In genomic region chrX:71282514-71283408, GRCh38 we compare ENCODE assay signal across 8 cellular contexts. TPM values are rescaled to one million over a fixed set of nuclear protein-coding genes. Genes with fewer than 3 reads are reported as not detected.
A peak's percentile ranks its signal among the peaks of the same experiment; 100 is the strongest.
DNase-seq lines count a peak whose midpoint lies in the region; ATAC-seq lines count a peak whose summit lies in the region.

No MANE protein-coding gene starts in this region.

- no peaks in the 10 kb centered on the region for H3K27me3 ChIP-seq in iPS-15b (ENCODE audit: control insufficient read depth, insufficient read depth, low read length)

- H3K4me3 ChIP-seq in iPS-15b (ENCODE audit: low read depth, low read length) = peak overlapping the region; percentile 36

- DNase-seq in NCI-H2171 (lab: John Stamatoyannopoulos, UW) = peak; percentile 4
- DNase-seq in NCI-H2171 treated with DMSO at 0.1 percent for 48 hours (lab: John Stamatoyannopoulos, UW) = no peak
- DNase-seq in OCI-M1 (lab: John Stamatoyannopoulos, UW) = peak; percentile 73
- peak; percentile 23 to 47 for DNase-seq in stimulated activated CD4-positive, alpha-beta T cell treated with anti-CD3 and anti-CD28 coated beads, Interleukin-1b, Interleukin-23, amount 100 ng/mL, for 4 hours (ENCODE audit: low read depth in 2 of 2)
- no peak for DNase-seq in NCI-H1092 treated with DMSO at 0.1 percent for 48 hours (lab: John Stamatoyannopoulos, UW)

- peak overlapping the region; percentile 2 for H3K9ac ChIP-seq in iPS-15b (ENCODE audit: low read depth, low read length)

- ATAC-seq in HG02884 (IDR thresholded peaks at IDR 0.05; ENCODE audit: unreplicated experiment) = peak; percentile 25

- no peaks in the 10 kb centered on the region for H3K4me1 ChIP-seq in iPS-15b (ENCODE audit: control insufficient read depth, insufficient read depth, low read length)

- H3K27ac ChIP-seq in adipose tissue (ENCODE audit: low read depth, low read length) = peak overlapping the region; percentile 64

- H3K9me3 ChIP-seq in iPS-15b (ENCODE audit: control insufficient read depth, insufficient read depth, low read length) = no peaks in the 10 kb centered on the region

- H3K36me3 ChIP-seq in iPS-15b (ENCODE audit: control insufficient read depth, insufficient read depth, low read length) = no peaks in the 10 kb centered on the region

- WGBS in adipose tissue, 3 donors = 16 to 42% (median 26%) methylated on average over 16 to 17 of the region's 17 CpGs

RNA-seq across cellular contexts. Expression of gene NONO, which starts 0.7 kb away (rescaled TPM):
- 100 to 1,000 TPM; 121 to 143 (median 133) TPM for polyA plus RNA-seq in adipose tissue

RNA-seq across cellular contexts. Expression of gene ITGB1BP2, which starts 18.8 kb away (rescaled TPM):
- polyA plus RNA-seq in adipose tissue = 1 to 10 TPM in 1 of 3 donors, under 1 TPM in 2; 0.32 to 1.5 (median 0.58) TPM

RNA-seq across cellular contexts. Expression of gene ZMYM3, which starts 28.8 kb away (rescaled TPM):
- polyA plus RNA-seq in adipose tissue = 1 to 10 TPM; 4.6 to 6.4 (median 6.3) TPM

RNA-seq across cellular contexts. Expression of gene GJB1, which starts 59.7 kb away (rescaled TPM):
- 100 to 1,000 TPM in 1 of 3 donors, 1 to 10 TPM in 2; 1.0 to 102 (median 1.8) TPM for polyA plus RNA-seq in adipose tissue

Comparison
In these comparisons a context has a peak if more than half of its experiments do, and no peak if none do; other contexts are left out.
1. DNase-seq: peak in NCI-H2171 (single experiment), OCI-M1 (single experiment) and stimulated activated CD4-positive, alpha-beta T cell treated with anti-CD3 and anti-CD28 coated beads, Interleukin-1b, Interleukin-23, amount 100 ng/mL, for 4 hours (2 of 2); none in NCI-H2171 treated with DMSO at 0.1 percent for 48 hours (single experiment) and NCI-H1092 treated with DMSO at 0.1 percent for 48 hours (single experiment).